ENCODE assay signal across 18 cellular contexts in genomic region chr7:80644054-80644453, GRCh38. TPM values are rescaled to one million over a fixed set of nuclear protein-coding genes. Genes with fewer than 3 reads are reported as not detected.
"Had no signal": no experiment of that assay in that cellular context is flagged by ENCODE, and none has a peak within 500 bp of the region (broad histone marks: within the 10 kb centered on the region; RNA-seq: fewer than 3 reads in every experiment).

No MANE protein-coding gene starts in this region.

- H2AFZ ChIP-seq: neural progenitor cell had no signal

- H3K4me2 ChIP-seq: neural progenitor cell had no signal

- DNase-seq: activated B cell treated with CpG ODN at 0.5 μM for 24 hours; activated CD4-positive, alpha-beta T cell treated with anti-CD3 and anti-CD28 coated beads, Interleukin-2, amount 10 ng/mL, durations not matched to agents 24 days and 14 days; activated naive CD4-positive, alpha-beta T cell treated with anti-CD3 and anti-CD28 coated beads for 36 hours; adrenal gland; endodermal cell; foreskin fibroblast; head of caudate nucleus; kidney; lower lobe of right lung; midbrain; pancreas; T-helper 1 cell had no signal

- H3K36me3 ChIP-seq: adrenal gland, lower lobe of right lung, neural progenitor cell, pancreas, tibial nerve had no signal

- H3K4me1 Mint-ChIP-seq: activated B cell treated with CpG ODN at 0.5 μM for 24 hours; activated CD4-positive, alpha-beta T cell treated with anti-CD3 and anti-CD28 coated beads, Interleukin-2, amount 10 ng/mL, durations not matched to agents 24 days and 14 days; central memory CD8-positive, alpha-beta T cell; endodermal cell had no signal

- H3K9me3 ChIP-seq: esophagus muscularis mucosa, lower lobe of right lung, pancreas had no signal

- H3K36me3 Mint-ChIP-seq: neural progenitor cell had no signal

- H3K4me3 Mint-ChIP-seq: activated B cell treated with CpG ODN at 0.5 μM for 24 hours; activated CD4-positive, alpha-beta T cell treated with anti-CD3 and anti-CD28 coated beads, Interleukin-2, amount 10 ng/mL, durations not matched to agents 24 days and 14 days; activated naive CD4-positive, alpha-beta T cell treated with anti-CD3 and anti-CD28 coated beads for 36 hours; central memory CD8-positive, alpha-beta T cell; dendritic cell treated with granulocyte-macrophage colony-stimulating factor and Interleukin-4, amounts not matched to agents 40 ng/mL and 50 ng/mL, for 4 days; endodermal cell; neural progenitor cell had no signal

- H3K4me1 ChIP-seq: esophagus muscularis mucosa, neural progenitor cell, pancreas, tibial nerve had no signal

- H3K27me3 Mint-ChIP-seq: activated B cell treated with CpG ODN at 0.5 μM for 24 hours; activated CD4-positive, alpha-beta T cell treated with anti-CD3 and anti-CD28 coated beads, Interleukin-2, amount 10 ng/mL, durations not matched to agents 24 days and 14 days; central memory CD8-positive, alpha-beta T cell; dendritic cell treated with granulocyte-macrophage colony-stimulating factor and Interleukin-4, amounts not matched to agents 40 ng/mL and 50 ng/mL, for 4 days had no signal

- H3K4me3 ChIP-seq: adrenal gland, lower lobe of right lung, neural progenitor cell, pancreas, skin epidermis, tibial nerve had no signal

- H3K27me3 ChIP-seq: adrenal gland, esophagus muscularis mucosa, neural progenitor cell, pancreas, tibial nerve had no signal

- H3K27ac Mint-ChIP-seq: activated B cell treated with CpG ODN at 0.5 μM for 24 hours; activated CD4-positive, alpha-beta T cell treated with anti-CD3 and anti-CD28 coated beads, Interleukin-2, amount 10 ng/mL, durations not matched to agents 24 days and 14 days; activated naive CD4-positive, alpha-beta T cell treated with anti-CD3 and anti-CD28 coated beads for 36 hours; dendritic cell treated with granulocyte-macrophage colony-stimulating factor and Interleukin-4, amounts not matched to agents 40 ng/mL and 50 ng/mL, for 4 days; endodermal cell; neural progenitor cell had no signal

- H3K27ac ChIP-seq: adrenal gland, esophagus muscularis mucosa, lower lobe of right lung, neural progenitor cell, pancreas, tibial nerve had no signal

- H3K9me3 Mint-ChIP-seq: activated B cell treated with CpG ODN at 0.5 μM for 24 hours; activated CD4-positive, alpha-beta T cell treated with anti-CD3 and anti-CD28 coated beads, Interleukin-2, amount 10 ng/mL, durations not matched to agents 24 days and 14 days; activated naive CD4-positive, alpha-beta T cell treated with anti-CD3 and anti-CD28 coated beads for 36 hours; dendritic cell treated with granulocyte-macrophage colony-stimulating factor and Interleukin-4, amounts not matched to agents 40 ng/mL and 50 ng/mL, for 4 days; endodermal cell; neural progenitor cell had no signal

RNA-seq across cellular contexts. Expression of gene CD36, which starts 5.6 kb away (rescaled TPM):
- total RNA-seq: activated CD4-positive, alpha-beta T cell treated with anti-CD3 and anti-CD28 coated beads, Interleukin-2, amount 10 ng/mL, durations not matched to agents 24 days and 14 days; activated naive CD4-positive, alpha-beta T cell treated with anti-CD3 and anti-CD28 coated beads for 36 hours had no signal
